ENCODE assay signal across 12 cellular contexts in the genomic region with DNA sequence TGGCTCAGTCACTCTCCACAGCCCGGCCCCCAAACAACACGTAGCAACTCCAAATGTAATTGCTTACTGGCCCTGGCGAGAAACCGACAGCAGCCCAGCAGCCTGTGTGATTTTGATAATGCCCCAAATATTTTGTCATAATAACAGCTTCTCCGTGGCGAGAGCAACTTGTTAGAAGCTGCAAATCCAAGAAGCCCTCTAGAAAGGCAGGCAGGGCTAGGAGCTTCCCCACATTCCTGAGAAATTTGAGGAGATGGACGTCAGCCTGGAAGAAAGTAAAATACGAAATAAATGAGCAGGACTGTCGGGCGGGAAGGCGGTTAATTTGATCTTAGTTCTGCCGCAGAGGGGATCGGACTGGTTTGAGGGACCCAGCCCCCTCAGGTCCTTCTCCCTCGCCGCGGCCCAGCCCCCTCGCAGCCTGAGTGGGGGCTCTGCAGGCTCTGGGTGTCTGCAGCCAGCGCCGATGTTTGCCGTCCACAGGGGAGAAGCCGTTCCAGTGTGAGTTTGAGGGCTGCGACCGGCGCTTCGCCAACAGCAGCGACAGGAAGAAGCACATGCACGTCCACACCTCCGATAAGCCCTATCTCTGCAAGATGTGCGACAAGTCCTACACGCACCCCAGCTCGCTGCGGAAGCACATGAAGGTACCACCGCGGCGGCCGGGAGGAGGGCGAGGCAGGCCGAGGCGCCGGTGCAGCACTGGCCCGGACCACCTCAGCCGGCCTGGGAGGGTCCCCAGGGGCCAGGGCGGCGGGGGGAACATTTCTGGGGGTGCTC. TPM values are rescaled to one million over a fixed set of nuclear protein-coding genes. Genes with fewer than 3 reads are reported as not detected.
A peak's percentile ranks its signal among the peaks of the same experiment; 100 is the strongest.
DNase-seq lines count a peak whose midpoint lies in the region; ATAC-seq and TF ChIP-seq lines count a peak whose summit lies in the region.
"Had no signal": no experiment of that assay in that cellular context is flagged by ENCODE, and none has a peak within 500 bp of the region (broad histone marks: within the 10 kb centered on the region; RNA-seq: fewer than 3 reads in every experiment).

No MANE protein-coding gene starts in this region.

- no peaks in the 10 kb centered on the region; the same call in 1 of the 2 replicates for H4K20me1 ChIP-seq in DND-41 (ENCODE audit: insufficient read depth, low read length)

- H3K27me3 Mint-ChIP-seq in activated naive CD8-positive, alpha-beta T cell treated with anti-CD3 and anti-CD28 coated beads for 36 hours = peaks cover 73% of the 10 kb centered on the region
- peaks cover 15% of the 10 kb centered on the region for H3K27me3 Mint-ChIP-seq in memory B cell

- H3K4me2 ChIP-seq in DND-41 (ENCODE audit: insufficient read depth, low read length) = peak overlapping the region; percentile 75

- no peak overlapping the region for H3K4me3 ChIP-seq in DND-41 (ENCODE audit: low read depth in 1 of 2, low read length in 2 of 2)
- peak overlapping the region; percentile 98 for H3K4me3 ChIP-seq in HUES64 (ENCODE audit: low read length)
- H3K4me3 ChIP-seq: SJSA1 had no signal

- H3K36me3 ChIP-seq in DND-41 (ENCODE audit: insufficient read depth, low read length) = peaks cover 3% of the 10 kb centered on the region; the same call in 1 of the 2 replicates
- H3K36me3 ChIP-seq in HUES64 (ENCODE audit: insufficient read depth, low read length) = peaks cover 40% of the 10 kb centered on the region

- no peaks in the 10 kb centered on the region for H3K9me3 ChIP-seq in DND-41 (ENCODE audit: insufficient read depth, low read length, severe bottlenecking)
- no peaks in the 10 kb centered on the region for H3K9me3 ChIP-seq in HUES64 (ENCODE audit: insufficient read depth, low read depth, low read length)

- no peak for DNase-seq in DND-41
- no peak for DNase-seq in activated naive CD8-positive, alpha-beta T cell treated with anti-CD3 and anti-CD28 coated beads for 36 hours
- no peak for DNase-seq in memory B cell (ENCODE audit: low spot score in 2 of 2)
- DNase-seq in nucleus accumbens (lab: John Stamatoyannopoulos, UW) = no peak
- DNase-seq: foreskin fibroblast had no signal

- H3K9me3 Mint-ChIP-seq in activated naive CD8-positive, alpha-beta T cell treated with anti-CD3 and anti-CD28 coated beads for 36 hours = peaks cover 4% of the 10 kb centered on the region
- peaks cover 3% of the 10 kb centered on the region for H3K9me3 Mint-ChIP-seq in memory B cell
- H3K9me3 Mint-ChIP-seq: activated naive CD4-positive, alpha-beta T cell treated with anti-CD3 and anti-CD28 coated beads, Interleukin-2, amount 50 U/mL, for 72 hours had no signal

- H3K9ac ChIP-seq in DND-41 (ENCODE audit: low read depth, low read length) (no peak overlapping the region), HUES64 (ENCODE audit: low read depth, low read length) (peak overlapping the region; percentile 89)

- no peaks in the 10 kb centered on the region for H3K36me3 Mint-ChIP-seq in activated naive CD8-positive, alpha-beta T cell treated with anti-CD3 and anti-CD28 coated beads for 36 hours
- peaks cover 2% of the 10 kb centered on the region for H3K36me3 Mint-ChIP-seq in memory B cell

- peaks cover 22% of the 10 kb centered on the region for H3K4me1 Mint-ChIP-seq in activated naive CD8-positive, alpha-beta T cell treated with anti-CD3 and anti-CD28 coated beads for 36 hours
- no peaks in the 10 kb centered on the region for H3K4me1 Mint-ChIP-seq in memory B cell

- H2AFZ ChIP-seq in DND-41 (ENCODE audit: low read depth, low read length) = no peak overlapping the region

- peaks cover 28% of the 10 kb centered on the region for H3K4me1 ChIP-seq in DND-41 (ENCODE audit: insufficient read depth, low read length)
- H3K4me1 ChIP-seq in HUES64 (ENCODE audit: insufficient read depth, low read length) = peaks cover 36% of the 10 kb centered on the region

- no peak for TF ChIP-seq CTCF in DND-41 (IDR thresholded peaks at IDR 0.05; ENCODE audit: borderline replicate concordance, extremely low read depth, low read length, poor library complexity, severe bottlenecking)

- ATAC-seq in DND-41 (ENCODE audit: insufficient read depth, low read depth) = no peak
- no peak for ATAC-seq in memory B cell (ENCODE audit: low read depth)
- no peak for ATAC-seq in GM21825 (IDR thresholded peaks at IDR 0.05; ENCODE audit: unreplicated experiment)
- ATAC-seq in GM21360 (IDR thresholded peaks at IDR 0.05; ENCODE audit: unreplicated experiment) = no peak
- no peak for ATAC-seq in HG03354 (IDR thresholded peaks at IDR 0.05; ENCODE audit: poor library complexity, severe bottlenecking, unreplicated experiment)
- ATAC-seq: activated naive CD4-positive, alpha-beta T cell treated with anti-CD3 and anti-CD28 coated beads, Interleukin-2, amount 50 U/mL, for 72 hours had no signal

- H3K27me3 ChIP-seq in DND-41 (ENCODE audit: insufficient read depth, low read length, poor library complexity) (no peaks in the 10 kb centered on the region), HUES64 (ENCODE audit: insufficient read depth, low read length) (peaks cover 48% of the 10 kb centered on the region)

- peak overlapping the region; percentile 58 for H3K27ac Mint-ChIP-seq in activated naive CD8-positive, alpha-beta T cell treated with anti-CD3 and anti-CD28 coated beads for 36 hours
- H3K27ac Mint-ChIP-seq in memory B cell = peak overlapping the region; percentile 78

- H3K4me3 Mint-ChIP-seq in activated naive CD8-positive, alpha-beta T cell treated with anti-CD3 and anti-CD28 coated beads for 36 hours = no peak overlapping the region
- H3K4me3 Mint-ChIP-seq in memory B cell = no peak overlapping the region

- H3K27ac ChIP-seq in DND-41 (ENCODE audit: low read length) (no peak overlapping the region), HUES64 (ENCODE audit: low read depth, low read length) (peak overlapping the region; percentile 91; the same call in 1 of the 2 replicates)
- H3K27ac ChIP-seq: SJSA1 had no signal

- under 1% methylated on average over 44 of the region's 44 CpGs for WGBS in HUES64

- peaks cover 25% of the 10 kb centered on the region for H3K79me2 ChIP-seq in DND-41 (ENCODE audit: insufficient read depth, low read length)

RNA-seq across cellular contexts. Expression of gene ZIC2, which starts 3.1 kb away (rescaled TPM):
- 113 TPM for polyA plus RNA-seq in HUES64 (2013, experiment 1 of 2)
- polyA plus RNA-seq in HUES64 (2013, experiment 2 of 2) = 125 TPM
- not detected for total RNA-seq in activated naive CD8-positive, alpha-beta T cell treated with anti-CD3 and anti-CD28 coated beads for 36 hours
- total RNA-seq: omental fat pad had no signal

RNA-seq across cellular contexts. Expression of gene ZIC5, which starts 13.1 kb away (rescaled TPM):
- polyA plus RNA-seq in HUES64 (2013, experiment 1 of 2) = 25.6 TPM
- 25.2 TPM for polyA plus RNA-seq in HUES64 (2013, experiment 2 of 2)
- not detected for total RNA-seq in activated naive CD8-positive, alpha-beta T cell treated with anti-CD3 and anti-CD28 coated beads for 36 hours
- total RNA-seq: activated naive CD4-positive, alpha-beta T cell treated with anti-CD3 and anti-CD28 coated beads, Interleukin-2, amount 50 U/mL, for 72 hours; omental fat pad; SJSA1 had no signal
